In genomic region chr16:73036074-73036826, GRCh38 we compare ENCODE assay signal across 8 cellular contexts. TPM values are rescaled to one million over a fixed set of nuclear protein-coding genes. Genes with fewer than 3 reads are reported as not detected.
DNase-seq lines count a peak whose midpoint lies in the region; ATAC-seq and TF ChIP-seq lines count a peak whose summit lies in the region.

No MANE protein-coding gene starts in this region.

- no peaks in the 10 kb centered on the region for H3K36me3 Mint-ChIP-seq in activated B cell treated with CpG ODN at 0.5 μM for 24 hours (ENCODE audit: low read depth)
- H3K36me3 Mint-ChIP-seq in activated CD4-positive, alpha-beta T cell treated with anti-CD3 and anti-CD28 coated beads, Interleukin-2, amount 10 ng/mL, durations not matched to agents 24 days and 14 days (ENCODE audit: low read depth) = no peaks in the 10 kb centered on the region

- H3K4me1 Mint-ChIP-seq in activated B cell treated with CpG ODN at 0.5 μM for 24 hours = peaks cover 46% of the 10 kb centered on the region
- H3K4me1 Mint-ChIP-seq in activated CD4-positive, alpha-beta T cell treated with anti-CD3 and anti-CD28 coated beads, Interleukin-2, amount 10 ng/mL, durations not matched to agents 24 days and 14 days = peaks cover 2% of the 10 kb centered on the region

- peak overlapping the region; percentile 75 for H3K4me3 Mint-ChIP-seq in activated B cell treated with CpG ODN at 0.5 μM for 24 hours
- no peak overlapping the region for H3K4me3 Mint-ChIP-seq in activated CD4-positive, alpha-beta T cell treated with anti-CD3 and anti-CD28 coated beads, Interleukin-2, amount 10 ng/mL, durations not matched to agents 24 days and 14 days

- intact Hi-C loops in activated B cell treated with CpG ODN at 0.5 μM for 24 hours (cut with micrococcal nuclease) = loop anchor here (1.0 to 10.0 kb wide), 3 partner anchors 12 to 251 kb away; partner anchors contain the start of gene ZFHX3
- intact Hi-C loops in prostate gland (cut with DNase I) = no loop called here
- intact Hi-C loops in activated CD4-positive, alpha-beta T cell treated with anti-CD3 and anti-CD28 coated beads, Interleukin-2, amount 10 ng/mL, durations not matched to agents 24 days and 14 days (cut with micrococcal nuclease) = no loop called here

- peak overlapping the region; percentile 78 for H3K27ac Mint-ChIP-seq in activated B cell treated with CpG ODN at 0.5 μM for 24 hours
- no peak overlapping the region for H3K27ac Mint-ChIP-seq in activated CD4-positive, alpha-beta T cell treated with anti-CD3 and anti-CD28 coated beads, Interleukin-2, amount 10 ng/mL, durations not matched to agents 24 days and 14 days

- POLR2A ChIA-PET in activated B cell treated with CpG ODN at 0.5 μM for 24 hours (lab: Charles Lee) = interaction anchor here (0.6 to 1.0 kb wide), 4 partner anchors 11 to 1664 kb away, joined by 3 to 17 read pairs (median 4); partner anchors contain the start of genes ZFHX3 and ZNF821

- H3K27me3 Mint-ChIP-seq in activated B cell treated with CpG ODN at 0.5 μM for 24 hours = peaks cover 24% of the 10 kb centered on the region
- peaks cover 39% of the 10 kb centered on the region for H3K27me3 Mint-ChIP-seq in activated CD4-positive, alpha-beta T cell treated with anti-CD3 and anti-CD28 coated beads, Interleukin-2, amount 10 ng/mL, durations not matched to agents 24 days and 14 days

- CTCF ChIA-PET in activated B cell treated with CpG ODN at 0.5 μM for 24 hours (lab: Charles Lee) = no interaction called here

- no peak for TF ChIP-seq CTCF in activated B cell treated with CpG ODN at 0.5 μM for 24 hours (IDR thresholded peaks at IDR 0.05)
- no peak for TF ChIP-seq CTCF in prostate gland (IDR thresholded peaks at IDR 0.05)

- peaks cover 22% of the 10 kb centered on the region for H3K4me1 ChIP-seq in prostate gland (replicated peaks)

- H3K9me3 Mint-ChIP-seq in activated B cell treated with CpG ODN at 0.5 μM for 24 hours = no peaks in the 10 kb centered on the region
- H3K9me3 Mint-ChIP-seq in activated CD4-positive, alpha-beta T cell treated with anti-CD3 and anti-CD28 coated beads, Interleukin-2, amount 10 ng/mL, durations not matched to agents 24 days and 14 days = no peaks in the 10 kb centered on the region

- H3K27me3 ChIP-seq in prostate gland (replicated peaks; ENCODE audit: insufficient read depth) = no peaks in the 10 kb centered on the region

- TF ChIP-seq POLR2A in prostate gland (IDR thresholded peaks at IDR 0.05) = no peak

- H3K36me3 ChIP-seq in prostate gland = no peaks in the 10 kb centered on the region

- ATAC-seq in GM18867 (IDR thresholded peaks at IDR 0.05; ENCODE audit: unreplicated experiment) (peak; percentile 47), HG02588 (IDR thresholded peaks at IDR 0.05; ENCODE audit: unreplicated experiment) (peak; percentile 78), activated B cell treated with CpG ODN at 0.5 μM for 24 hours (ENCODE audit: low read depth) (peak; percentile 87)

- no peaks in the 10 kb centered on the region for H3K9me3 ChIP-seq in prostate gland

- no peak overlapping the region for H3K4me3 ChIP-seq in prostate gland

- WGBS in prostate gland = 36% methylated on average over 19 of the region's 19 CpGs

- DNase-seq in activated B cell treated with CpG ODN at 0.5 μM for 24 hours = no peak
- DNase-seq in prostate gland (ENCODE audit: low spot score) = no peak
- DNase-seq in activated CD8-positive, alpha-beta memory T cell treated with anti-CD3 and anti-CD28 coated beads for 24 hours = no peak
- no peak for DNase-seq in kidney glomerular epithelial cell (lab: John Stamatoyannopoulos, UW)
- no peak for DNase-seq in HPDE6-E6E7 (ENCODE audit: extremely low spot score)
- DNase-seq in activated CD4-positive, alpha-beta T cell treated with anti-CD3 and anti-CD28 coated beads, Interleukin-2, amount 10 ng/mL, durations not matched to agents 24 days and 14 days = no peak

- H3K27ac ChIP-seq in prostate gland = peak overlapping the region; percentile 47 to 59

RNA-seq across cellular contexts. Expression of gene ZFHX3, which starts 11.7 kb away (rescaled TPM):
- 9.2 and 9.6 TPM in 2 replicates for total RNA-seq in activated B cell treated with CpG ODN at 0.5 μM for 24 hours
- 10 to 100 TPM; 51.1 to 53.9 TPM for total RNA-seq in prostate gland
- 0.49 and 0.88 TPM in 2 replicates for total RNA-seq in activated CD4-positive, alpha-beta T cell treated with anti-CD3 and anti-CD28 coated beads, Interleukin-2, amount 10 ng/mL, durations not matched to agents 24 days and 14 days
